In the genomic region with DNA sequence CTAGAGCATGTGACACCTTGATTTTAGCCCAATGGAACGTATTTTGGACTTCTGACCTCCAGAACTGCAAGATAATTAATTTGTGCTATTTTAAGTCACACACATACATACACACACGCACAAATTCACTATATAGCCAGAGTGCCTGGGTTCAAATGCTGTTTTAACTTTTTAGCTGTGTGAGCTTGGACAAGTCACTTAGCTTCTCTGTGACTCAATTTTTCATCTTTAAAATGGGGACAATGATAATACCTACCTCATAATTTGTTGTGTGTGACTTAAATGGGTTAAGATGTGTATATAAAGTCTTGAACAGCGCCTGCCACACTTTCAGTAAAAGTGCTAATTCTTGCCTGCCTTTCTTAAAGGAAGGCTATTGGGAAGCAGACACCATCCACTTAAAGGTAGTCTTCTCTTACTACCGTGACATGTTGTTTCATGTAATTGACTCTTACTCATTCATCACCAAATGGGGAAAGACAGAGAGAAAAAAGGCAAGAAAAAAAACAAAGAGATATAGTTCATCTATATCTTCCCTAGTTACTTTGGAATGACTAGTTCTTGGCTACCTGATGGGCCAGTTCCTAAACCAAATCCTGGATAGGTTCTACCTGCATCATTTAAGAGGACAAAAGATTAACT, we compare ENCODE assay signal across 1 cellular context.
TF ChIP-seq lines count a peak whose summit lies in the region.

No MANE protein-coding gene starts in this region.

TF ChIP-seq in K562, 482 proteins besides CTCF, POLR2A, EP300 and RAD21:
- no peak for TF ChIP-seq ZC3H4 (CRISPR knock-in tag; IDR thresholded peaks at IDR 0.05; ENCODE audit: borderline replicate concordance)
- no peak for TF ChIP-seq ARID1B (IDR thresholded peaks at IDR 0.05)
- TF ChIP-seq EGR1 (conservative IDR thresholded peaks at IDR 0.05) = no peak
- TF ChIP-seq RBM25 (IDR thresholded peaks at IDR 0.05; ENCODE audit: low read depth, low read length, severe bottlenecking) = peak; percentile 64
- peak; percentile 66 for TF ChIP-seq BCOR (IDR thresholded peaks at IDR 0.05)
- TF ChIP-seq PRMT5 (CRISPR knock-in tag; IDR thresholded peaks at IDR 0.05) = no peak
- no peak for TF ChIP-seq NFE2 (IDR thresholded peaks at IDR 0.05; ENCODE audit: low read depth)
- no peak for TF ChIP-seq ZNF436 (CRISPR knock-in tag; IDR thresholded peaks at IDR 0.05)
- TF ChIP-seq SMARCA5 (IDR thresholded peaks at IDR 0.05) = no peak
- TF ChIP-seq ZBED1 (IDR thresholded peaks at IDR 0.05) = no peak
- TF ChIP-seq E2F3 (CRISPR knock-in tag; IDR thresholded peaks at IDR 0.05) = no peak
- TF ChIP-seq, protein P1, sequence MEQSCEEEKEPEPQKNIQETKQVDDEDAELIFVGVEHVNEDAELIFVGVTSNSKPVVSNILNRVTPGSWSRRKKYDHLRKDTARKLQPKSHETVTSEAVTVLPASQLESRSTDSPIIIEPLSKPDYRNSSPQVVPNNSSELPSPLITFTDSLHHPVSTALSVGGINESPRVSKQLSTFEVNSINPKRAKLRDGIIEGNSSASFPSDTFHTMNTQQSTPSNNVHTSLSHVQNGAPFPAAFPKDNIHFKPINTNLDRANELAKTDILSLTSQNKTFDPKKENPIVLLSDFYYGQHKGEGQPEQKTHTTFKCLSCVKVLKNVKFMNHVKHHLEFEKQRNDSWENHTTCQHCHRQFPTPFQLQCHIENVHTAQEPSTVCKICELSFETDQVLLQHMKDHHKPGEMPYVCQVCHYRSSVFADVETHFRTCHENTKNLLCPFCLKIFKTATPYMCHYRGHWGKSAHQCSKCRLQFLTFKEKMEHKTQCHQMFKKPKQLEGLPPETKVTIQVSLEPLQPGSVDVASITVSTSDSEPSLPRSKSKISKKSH (CRISPR knock-in tag; IDR thresholded peaks at IDR 0.05) = no peak
- no peak for TF ChIP-seq SMAD1 (IDR thresholded peaks at IDR 0.05; ENCODE audit: low read depth, low read length, partially characterized antibody)
- no peak for TF ChIP-seq STAG1 (CRISPR knock-in tag; IDR thresholded peaks at IDR 0.05; ENCODE audit: borderline replicate concordance)
- no peak for TF ChIP-seq ZNF717 (CRISPR knock-in tag; IDR thresholded peaks at IDR 0.05)
- no peak for TF ChIP-seq CHD2 (IDR thresholded peaks at IDR 0.05; ENCODE audit: low read depth, low read length)
- TF ChIP-seq, protein P2, sequence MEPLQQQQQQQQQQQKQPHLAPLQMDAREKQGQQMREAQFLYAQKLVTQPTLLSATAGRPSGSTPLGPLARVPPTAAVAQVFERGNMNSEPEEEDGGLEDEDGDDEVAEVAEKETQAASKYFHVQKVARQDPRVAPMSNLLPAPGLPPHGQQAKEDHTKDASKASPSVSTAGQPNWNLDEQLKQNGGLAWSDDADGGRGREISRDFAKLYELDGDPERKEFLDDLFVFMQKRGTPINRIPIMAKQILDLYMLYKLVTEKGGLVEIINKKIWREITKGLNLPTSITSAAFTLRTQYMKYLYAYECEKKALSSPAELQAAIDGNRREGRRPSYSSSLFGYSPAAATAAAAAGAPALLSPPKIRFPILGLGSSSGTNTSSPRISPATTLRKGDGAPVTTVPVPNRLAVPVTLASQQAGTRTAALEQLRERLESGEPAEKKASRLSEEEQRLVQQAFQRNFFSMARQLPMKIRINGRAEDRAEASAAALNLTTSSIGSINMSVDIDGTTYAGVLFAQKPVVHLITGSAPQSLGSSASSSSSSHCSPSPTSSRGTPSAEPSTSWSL (CRISPR knock-in tag; IDR thresholded peaks at IDR 0.05; ENCODE audit: borderline replicate concordance) = no peak
- no peak for TF ChIP-seq STAT5A (IDR thresholded peaks at IDR 0.05; ENCODE audit: borderline replicate concordance, low read length)
